Comparison of ENCODE assay signal across 18 cellular contexts in genomic region chr9:125994066-125994943, GRCh38.
A peak's percentile ranks its signal among the peaks of the same experiment; 100 is the strongest.
DNase-seq lines count a peak whose midpoint lies in the region; ATAC-seq and TF ChIP-seq lines count a peak whose summit lies in the region.
"Had no signal": no experiment of that assay in that cellular context is flagged by ENCODE, and none has a peak within 500 bp of the region (broad histone marks: within the 10 kb centered on the region; RNA-seq: fewer than 3 reads in every experiment).

No MANE protein-coding gene starts in this region.

- no peak overlapping the region for H3K4me3 Mint-ChIP-seq in activated naive CD4-positive, alpha-beta T cell treated with anti-CD3 and anti-CD28 coated beads, Interleukin-2, amount 10 ng/mL, durations not matched to agents 7 days and 5 days
- no peak overlapping the region for H3K4me3 Mint-ChIP-seq in endodermal cell
- H3K4me3 Mint-ChIP-seq: CD4-positive, alpha-beta T cell had no signal

- no peaks in the 10 kb centered on the region for H3K9me3 ChIP-seq in BLaER1 treated with 17β-estradiol and CSF1 and Interleukin-3, amounts not matched to agents 10 nM and 100 nM (replicated peaks in 1 of 11)
- H3K9me3 ChIP-seq in endodermal cell (ENCODE audit: control insufficient read depth, low read length) (no peaks in the 10 kb centered on the region), sigmoid colon (no peaks in the 10 kb centered on the region), MG63 (no peaks in the 10 kb centered on the region)

- H3K27ac ChIP-seq in BLaER1 treated with 17β-estradiol and CSF1 and Interleukin-3, amounts not matched to agents 10 nM and 100 nM = no peak overlapping the region
- H3K27ac ChIP-seq in endodermal cell (ENCODE audit: low read depth, low read length) (no peak overlapping the region), sigmoid colon (no peak overlapping the region)

- 94 to 96% methylated on average over 19 of the region's 19 CpGs for WGBS in endodermal cell (ENCODE audit: insufficient coverage in 1 of 2, insufficient read length in 1 of 2), 2 experiments
- 90 to 93% methylated on average over 19 of the region's 19 CpGs for whole genome bisulfite sequencing in sigmoid colon, 2 donors

- H3K9me3 Mint-ChIP-seq in activated naive CD4-positive, alpha-beta T cell treated with anti-CD3 and anti-CD28 coated beads, Interleukin-2, amount 10 ng/mL, durations not matched to agents 7 days and 5 days = no peaks in the 10 kb centered on the region
- H3K9me3 Mint-ChIP-seq in endodermal cell = no peaks in the 10 kb centered on the region
- H3K9me3 Mint-ChIP-seq: CD4-positive, alpha-beta T cell had no signal

- H3K4me1 ChIP-seq in BLaER1 treated with 17β-estradiol and CSF1 and Interleukin-3, amounts not matched to agents 10 nM and 100 nM = peaks cover 0 to 25% (median 18%) of the 10 kb centered on the region in 10 experiments; a peak in 13 of 20 replicates
- no peaks in the 10 kb centered on the region for H3K4me1 ChIP-seq in endodermal cell (ENCODE audit: control insufficient read depth, insufficient read depth, low read length)
- H3K4me1 ChIP-seq in sigmoid colon = no peaks in the 10 kb centered on the region

- H3K27ac Mint-ChIP-seq in activated naive CD4-positive, alpha-beta T cell treated with anti-CD3 and anti-CD28 coated beads, Interleukin-2, amount 10 ng/mL, durations not matched to agents 7 days and 5 days = no peak overlapping the region
- H3K27ac Mint-ChIP-seq in endodermal cell = no peak overlapping the region
- H3K27ac Mint-ChIP-seq: CD4-positive, alpha-beta T cell had no signal

- no peaks in the 10 kb centered on the region for H3K4me1 Mint-ChIP-seq in activated naive CD4-positive, alpha-beta T cell treated with anti-CD3 and anti-CD28 coated beads, Interleukin-2, amount 10 ng/mL, durations not matched to agents 7 days and 5 days
- H3K4me1 Mint-ChIP-seq in endodermal cell = peaks cover 5% of the 10 kb centered on the region

- no peaks in the 10 kb centered on the region for H3K36me3 ChIP-seq in BLaER1 treated with 17β-estradiol and CSF1 and Interleukin-3, amounts not matched to agents 10 nM and 100 nM
- H3K36me3 ChIP-seq in endodermal cell (ENCODE audit: control insufficient read depth, insufficient read depth, low read length) (no peaks in the 10 kb centered on the region), sigmoid colon (no peaks in the 10 kb centered on the region), MG63 (no peaks in the 10 kb centered on the region)

- ATAC-seq in HG03097 (IDR thresholded peaks at IDR 0.05; ENCODE audit: low FRiP score, unreplicated experiment) = no peak

- TF ChIP-seq CTCF in endodermal cell (conservative IDR thresholded peaks at IDR 0.05) (no peak), sigmoid colon (IDR thresholded peaks at IDR 0.05) (no peak)

- TF ChIP-seq POLR2A in sigmoid colon (IDR thresholded peaks at IDR 0.05) = no peak

- H4K20me1 ChIP-seq in BLaER1 treated with 17β-estradiol and CSF1 and Interleukin-3, amounts not matched to agents 10 nM and 100 nM = no peaks in the 10 kb centered on the region

- no peak for TF ChIP-seq EP300 in sigmoid colon (IDR thresholded peaks at IDR 0.05)

- CTCF ChIA-PET in activated naive CD4-positive, alpha-beta T cell treated with anti-CD3 and anti-CD28 coated beads, Interleukin-2, amount 10 ng/mL, durations not matched to agents 7 days and 5 days (lab: Charles Lee) = no interaction called here

- H3K9ac ChIP-seq in BLaER1 treated with 17β-estradiol and CSF1 and Interleukin-3, amounts not matched to agents 10 nM and 100 nM = no peak overlapping the region
- no peak overlapping the region for H3K9ac ChIP-seq in endodermal cell (ENCODE audit: extremely low read depth, low read length, poor library complexity, severe bottlenecking)

- H3K4me2 ChIP-seq in BLaER1 treated with 17β-estradiol and CSF1 and Interleukin-3, amounts not matched to agents 10 nM and 100 nM = peak overlapping the region in 7 of 11 experiments; percentile 26 to 59 (median 42); a peak in 13 of 22 replicates

- H3K27me3 ChIP-seq in BLaER1 treated with 17β-estradiol and CSF1 and Interleukin-3, amounts not matched to agents 10 nM and 100 nM = no peaks in the 10 kb centered on the region
- H3K27me3 ChIP-seq in endodermal cell (ENCODE audit: control insufficient read depth, insufficient read depth, low read length, poor library complexity, severe bottlenecking) = no peaks in the 10 kb centered on the region
- no peaks in the 10 kb centered on the region for H3K27me3 ChIP-seq in sigmoid colon
- no peaks in the 10 kb centered on the region for H3K27me3 ChIP-seq in MG63

- DNase-seq in activated naive CD4-positive, alpha-beta T cell treated with anti-CD3 and anti-CD28 coated beads, Interleukin-2, amount 10 ng/mL, durations not matched to agents 7 days and 5 days = peak; percentile 17
- no peak for DNase-seq in activated naive CD4-positive, alpha-beta T cell treated with anti-CD3 and anti-CD28 coated beads, Interleukin-2, amount 50 U/mL, for 16 hours
- DNase-seq in endodermal cell (peak; percentile 29), sigmoid colon (peak; percentile 57), MG63 (no peak)
- no peak for DNase-seq in activated CD4-positive, alpha-beta T cell treated with anti-CD3 and anti-CD28 coated beads, Interleukin-2, amount 50 U/mL, for 1 hour
- DNase-seq: CD4-positive, alpha-beta T cell; COR-L47; DMS79 treated with DMSO at 0.1 percent for 48 hours; Karpas-422; NCI-H1694 treated with DMSO at 0.1 percent for 48 hours; NCI-H2081 treated with DMSO at 0.1 percent for 48 hours; NCI-H446 treated with DMSO at 0.1 percent for 48 hours; NCI-H526 treated with DMSO at 0.1 percent for 48 hours; OCI-M1; Right ventricle myocardium superior had no signal

- intact Hi-C loops in sigmoid colon (cut with DNase I) = no loop called here

- no peaks in the 10 kb centered on the region for H3K27me3 Mint-ChIP-seq in activated naive CD4-positive, alpha-beta T cell treated with anti-CD3 and anti-CD28 coated beads, Interleukin-2, amount 10 ng/mL, durations not matched to agents 7 days and 5 days
- peaks cover 2% of the 10 kb centered on the region for H3K27me3 Mint-ChIP-seq in endodermal cell (ENCODE audit: insufficient read depth)
- H3K27me3 Mint-ChIP-seq: CD4-positive, alpha-beta T cell had no signal

- H3K4me3 ChIP-seq in BLaER1 treated with 17β-estradiol and CSF1 and Interleukin-3, amounts not matched to agents 10 nM and 100 nM = no peak overlapping the region
- no peak overlapping the region for H3K4me3 ChIP-seq in endodermal cell (ENCODE audit: low read length)
- H3K4me3 ChIP-seq in sigmoid colon = no peak overlapping the region
- no peak overlapping the region for H3K4me3 ChIP-seq in MG63

- no peaks in the 10 kb centered on the region for H3K36me3 Mint-ChIP-seq in activated naive CD4-positive, alpha-beta T cell treated with anti-CD3 and anti-CD28 coated beads, Interleukin-2, amount 10 ng/mL, durations not matched to agents 7 days and 5 days
- H3K36me3 Mint-ChIP-seq in endodermal cell (ENCODE audit: low read depth) = no peaks in the 10 kb centered on the region

Comparison
In these comparisons a context has a peak if more than half of its experiments do, and no peak if none do; other contexts are left out.
1. DNase-seq: peak in activated naive CD4-positive, alpha-beta T cell treated with anti-CD3 and anti-CD28 coated beads, Interleukin-2, amount 10 ng/mL, durations not matched to agents 7 days and 5 days (single experiment), endodermal cell (single experiment) and sigmoid colon (single experiment); none in activated naive CD4-positive, alpha-beta T cell treated with anti-CD3 and anti-CD28 coated beads, Interleukin-2, amount 50 U/mL, for 16 hours (single experiment), MG63 (single experiment) and activated CD4-positive, alpha-beta T cell treated with anti-CD3 and anti-CD28 coated beads, Interleukin-2, amount 50 U/mL, for 1 hour (single experiment).